Comparison of ENCODE assay signal across 7 cellular contexts in the genomic region with DNA sequence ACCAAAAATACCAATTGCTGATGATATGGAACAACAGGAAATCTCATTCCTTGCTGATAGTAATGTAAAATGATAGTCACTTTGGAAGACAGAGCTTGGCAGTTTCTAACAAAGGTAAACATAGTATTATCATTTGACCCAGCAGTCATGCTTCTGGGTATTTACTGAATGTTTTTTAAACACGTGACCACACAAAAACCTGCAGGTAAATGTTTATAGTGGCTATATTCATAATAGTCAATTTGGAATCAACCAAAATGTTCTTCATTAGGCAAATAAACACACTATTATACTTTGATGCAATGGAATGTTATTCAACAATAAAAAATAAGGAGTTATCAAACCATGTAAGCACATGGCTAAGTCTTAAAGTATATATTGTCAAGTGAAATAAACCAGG.
"Had no signal": no experiment of that assay in that cellular context is flagged by ENCODE, and none has a peak within 500 bp of the region (broad histone marks: within the 10 kb centered on the region; RNA-seq: fewer than 3 reads in every experiment).

No MANE protein-coding gene starts in this region.

- H3K4me3 ChIP-seq: GM23338, HAP-1 had no signal

- H3K4me1 ChIP-seq: HAP-1 had no signal

- H3K27ac ChIP-seq: HL-60 had no signal

- DNase-seq: H7, HFFc6 had no signal

- H3K9me3 ChIP-seq: HAP-1 had no signal

- FAIRE-seq: H1, HepG2 had no signal

- H3K36me3 ChIP-seq: HAP-1 had no signal
